10 cellular contexts compared by ENCODE assay signal in genomic region chr6:41040101-41040910, GRCh38. TPM values are rescaled to one million over a fixed set of nuclear protein-coding genes. Genes with fewer than 3 reads are reported as not detected.
A peak's percentile ranks its signal among the peaks of the same experiment; 100 is the strongest.
DNase-seq lines count a peak whose midpoint lies in the region; FAIRE-seq and TF ChIP-seq lines count a peak whose summit lies in the region.
"Had no signal": no experiment of that assay in that cellular context is flagged by ENCODE, and none has a peak within 500 bp of the region (broad histone marks: within the 10 kb centered on the region; RNA-seq: fewer than 3 reads in every experiment).

No MANE protein-coding gene starts in this region.

- H3K4me2 ChIP-seq in astrocyte (ENCODE audit: low read length) = no peak overlapping the region

- H3K27ac ChIP-seq in HUES48 (ENCODE audit: low read depth, low read length) (peak overlapping the region; percentile 67), astrocyte (ENCODE audit: low read depth, low read length) (no peak overlapping the region), mucosa of rectum (ENCODE audit: low read depth in 2 of 2, low read length in 2 of 2) (peak overlapping the region; percentile 49 to 53), brain microvascular endothelial cell (no peak overlapping the region)

- H3K27me3 ChIP-seq in HUES48 (ENCODE audit: control insufficient read depth, insufficient read depth, low read length) (no peaks in the 10 kb centered on the region), astrocyte (ENCODE audit: insufficient read depth, low read length) (peaks cover 3% of the 10 kb centered on the region), mucosa of rectum (ENCODE audit: control insufficient read depth in 2 of 2, insufficient read depth in 2 of 2, low read length in 2 of 2) (no peaks in the 10 kb centered on the region), brain microvascular endothelial cell (replicated peaks) (no peaks in the 10 kb centered on the region)

- H3K36me3 ChIP-seq in HUES48 (ENCODE audit: control insufficient read depth, insufficient read depth, low read length) (no peaks in the 10 kb centered on the region), astrocyte (ENCODE audit: insufficient read depth, low read length) (no peaks in the 10 kb centered on the region), mucosa of rectum (ENCODE audit: control insufficient read depth in 2 of 2, insufficient read depth in 2 of 2, low read length in 2 of 2) (no peaks in the 10 kb centered on the region), brain microvascular endothelial cell (replicated peaks) (no peaks in the 10 kb centered on the region)

- peaks cover 3% of the 10 kb centered on the region for H3K9me3 Mint-ChIP-seq in astrocyte (ENCODE audit: unreplicated experiment)
- H3K9me3 Mint-ChIP-seq: brain, immature natural killer cell had no signal

- H3K4me1 ChIP-seq in HUES48 (ENCODE audit: control insufficient read depth, insufficient read depth, low read length) (peaks cover 6% of the 10 kb centered on the region; the same call in 1 of the 2 replicates), astrocyte (ENCODE audit: insufficient read depth, low read length) (peaks cover 9% of the 10 kb centered on the region), mucosa of rectum (ENCODE audit: control insufficient read depth in 2 of 2, insufficient read depth in 2 of 2, low read length in 2 of 2) (peaks cover 11 to 21% of the 10 kb centered on the region in 2 donors)

- DNase-seq in ELR (ENCODE audit: low read depth) (peak; percentile 59), astrocyte (ENCODE audit: low read depth) (peak; percentile 7), germinal center (ENCODE audit: low spot score) (no peak), brain microvascular endothelial cell (no peak)
- DNase-seq in activated CD4-positive, CD25-positive, alpha-beta regulatory T cell treated with anti-CD3 and anti-CD28 coated beads, Interleukin-2, amount 50 U/mL, for 72 hours = no peak
- no peak for DNase-seq in activated naive CD4-positive, alpha-beta T cell treated with anti-CD3 and anti-CD28 coated beads, Interleukin-2, amount 50 U/mL, for 16 hours
- DNase-seq: immature natural killer cell had no signal

- H3K27me3 Mint-ChIP-seq in astrocyte (ENCODE audit: low read depth, unreplicated experiment) = no peaks in the 10 kb centered on the region

- in situ Hi-C loops in brain microvascular endothelial cell (cut with HindIII; ENCODE audit: low pct_ligation_motif_present, low sequenced_read_pairs) = no loop called here

- H3K79me2 ChIP-seq in astrocyte (ENCODE audit: insufficient read depth, low read length) = no peaks in the 10 kb centered on the region

- FAIRE-seq in astrocyte (lab: Jason Lieb, UNC) = no peak

- H3K4me3 Mint-ChIP-seq in astrocyte (ENCODE audit: unreplicated experiment) = no peak overlapping the region
- H3K4me3 Mint-ChIP-seq: immature natural killer cell had no signal

- peak overlapping the region; percentile 86 for H3K27ac Mint-ChIP-seq in astrocyte (ENCODE audit: unreplicated experiment)
- H3K27ac Mint-ChIP-seq: immature natural killer cell had no signal

- no peak overlapping the region for H3K4me3 ChIP-seq in HUES48 (ENCODE audit: low read depth, low read length)
- H3K4me3 ChIP-seq in astrocyte (ENCODE audit: insufficient read depth, low read depth, low read length) = no peak overlapping the region
- H3K4me3 ChIP-seq in mucosa of rectum (ENCODE audit: low read length in 2 of 2) = no peak overlapping the region
- no peak overlapping the region for H3K4me3 ChIP-seq in brain microvascular endothelial cell (ENCODE audit: low read depth, low read length)

- H3K36me3 Mint-ChIP-seq in astrocyte (ENCODE audit: low read depth, unreplicated experiment) = no peaks in the 10 kb centered on the region
- H3K36me3 Mint-ChIP-seq: brain had no signal

- H4K20me1 ChIP-seq in astrocyte (ENCODE audit: insufficient read depth, low read length) = no peaks in the 10 kb centered on the region

- TF ChIP-seq CTCF in astrocyte (IDR thresholded peaks at IDR 0.05; ENCODE audit: insufficient read depth, low read depth, low read length) (no peak), brain microvascular endothelial cell (IDR thresholded peaks at IDR 0.05; ENCODE audit: low read depth, low read length, missing control alignments) (no peak)

- peak overlapping the region; percentile 15 for H2AFZ ChIP-seq in astrocyte (ENCODE audit: low read depth, low read length)

- H3K4me1 Mint-ChIP-seq in astrocyte (ENCODE audit: low read depth, unreplicated experiment) = peaks cover 19% of the 10 kb centered on the region
- H3K4me1 Mint-ChIP-seq: immature natural killer cell had no signal

- H3K9me3 ChIP-seq in HUES48 (ENCODE audit: control insufficient read depth, insufficient read depth, low read length) = no peaks in the 10 kb centered on the region
- H3K9me3 ChIP-seq in astrocyte (ENCODE audit: insufficient read depth, low read depth, low read length) = no peaks in the 10 kb centered on the region
- no peaks in the 10 kb centered on the region for H3K9me3 ChIP-seq in mucosa of rectum (ENCODE audit: control insufficient read depth in 2 of 2, low read length in 2 of 2)

- H3K9ac ChIP-seq in HUES48 (ENCODE audit: low read depth, low read length) (no peak overlapping the region), astrocyte (ENCODE audit: low read length) (no peak overlapping the region), mucosa of rectum (ENCODE audit: low read depth in 1 of 2, low read length in 2 of 2) (no peak overlapping the region)

RNA-seq across cellular contexts. Expression of gene UNC5CL, which starts 1.3 kb away (rescaled TPM):
- total RNA-seq in astrocyte = 0.27 and 0.29 TPM in 2 replicates

RNA-seq across cellular contexts. Expression of gene TSPO2, which starts 2.0 kb away (rescaled TPM):
- not detected in 2 replicates for total RNA-seq in astrocyte

RNA-seq across cellular contexts. Expression of gene APOBEC2, which starts 12.7 kb away (rescaled TPM):
- not detected in 2 replicates for total RNA-seq in astrocyte

RNA-seq across cellular contexts. Expression of gene OARD1, which starts 31.9 kb away (rescaled TPM):
- 10.6 and 14.3 TPM in 2 replicates for total RNA-seq in astrocyte

RNA-seq across cellular contexts. Expression of gene NFYA, which starts 32.5 kb away (rescaled TPM):
- total RNA-seq in astrocyte = 26.7 and 27.8 TPM in 2 replicates

Comparison
In these comparisons a context has a peak if more than half of its experiments do, and no peak if none do; other contexts are left out.
1. DNase-seq: peak in ELR (single experiment) and astrocyte (single experiment); none in germinal center (single experiment), activated CD4-positive, CD25-positive, alpha-beta regulatory T cell treated with anti-CD3 and anti-CD28 coated beads, Interleukin-2, amount 50 U/mL, for 72 hours (single experiment), brain microvascular endothelial cell (single experiment) and activated naive CD4-positive, alpha-beta T cell treated with anti-CD3 and anti-CD28 coated beads, Interleukin-2, amount 50 U/mL, for 16 hours (single experiment).
2. H3K27ac ChIP-seq: peak in HUES48 (single experiment) and mucosa of rectum (2 of 2); none in astrocyte (single experiment) and brain microvascular endothelial cell (single experiment).